ENCODE assay signal across 8 cellular contexts in genomic region chr19:13833330-13834265, GRCh38. TPM values are rescaled to one million over a fixed set of nuclear protein-coding genes. Genes with fewer than 3 reads are reported as not detected.
A peak's percentile ranks its signal among the peaks of the same experiment; 100 is the strongest.
DNase-seq lines count a peak whose midpoint lies in the region; ATAC-seq and TF ChIP-seq lines count a peak whose summit lies in the region.

No MANE protein-coding gene starts in this region.

- H3K27me3 Mint-ChIP-seq in activated CD8-positive, alpha-beta T cell treated with anti-CD3 and anti-CD28 coated beads, Interleukin-2, amount 10 ng/mL, durations not matched to agents 7 days and 5 days (ENCODE audit: low read depth), result no peaks in the 10 kb centered on the region
- no peaks in the 10 kb centered on the region for H3K27me3 Mint-ChIP-seq in memory B cell

- POLR2A ChIA-PET in activated CD8-positive, alpha-beta T cell treated with anti-CD3 and anti-CD28 coated beads, Interleukin-2, amount 10 ng/mL, durations not matched to agents 7 days and 5 days (lab: Charles Lee), result interaction anchor here (1.2 to 3.0 kb wide), 3 partner anchors 14 to 38 kb away, joined by 3 to 8 read pairs (median 4); partner anchors contain the start of gene ZSWIM4

- ATAC-seq in HG03280 (IDR thresholded peaks at IDR 0.05; ENCODE audit: unreplicated experiment), result peak; percentile 82
- peak; percentile 64 for ATAC-seq in activated CD8-positive, alpha-beta T cell treated with anti-CD3 and anti-CD28 coated beads, Interleukin-2, amount 10 ng/mL, durations not matched to agents 7 days and 5 days
- peak; percentile 79 for ATAC-seq in memory B cell (ENCODE audit: low read depth)

- peak; percentile 36 for TF ChIP-seq CTCF in AG09319 (IDR thresholded peaks at IDR 0.05; ENCODE audit: low read depth, low read length)

- peak overlapping the region; percentile 81 for H3K27ac Mint-ChIP-seq in activated CD8-positive, alpha-beta T cell treated with anti-CD3 and anti-CD28 coated beads, Interleukin-2, amount 10 ng/mL, durations not matched to agents 7 days and 5 days
- peak overlapping the region; percentile 99 for H3K27ac Mint-ChIP-seq in memory B cell

- DNase-seq in AG09319 (ENCODE audit: extremely low read depth, low read depth) (no peak), NCI-H748 (lab: John Stamatoyannopoulos, UW; ENCODE audit: unreplicated experiment) (peak; percentile 84), memory B cell (ENCODE audit: low spot score in 2 of 2) (peak; percentile 95 to 96)
- peak; percentile 93 for DNase-seq in activated CD8-positive, alpha-beta T cell treated with anti-CD3 and anti-CD28 coated beads, Interleukin-2, amount 10 ng/mL, durations not matched to agents 7 days and 5 days
- peak; percentile 89 for DNase-seq in effector CD8-positive, alpha-beta T cell (lab: John Stamatoyannopoulos, UW)
- DNase-seq in stimulated activated CD8-positive, alpha-beta memory T cell treated with anti-CD3 and anti-CD28 coated beads, Interleukin-12 subunit alpha, Interleukin-12 subunit beta, amount 100 ng/mL, for 4 hours (ENCODE audit: low read depth), result peak; percentile 82

- H3K36me3 Mint-ChIP-seq in activated CD8-positive, alpha-beta T cell treated with anti-CD3 and anti-CD28 coated beads, Interleukin-2, amount 10 ng/mL, durations not matched to agents 7 days and 5 days (ENCODE audit: low read depth), result peaks cover 62% of the 10 kb centered on the region
- H3K36me3 Mint-ChIP-seq in memory B cell, result peaks cover 4% of the 10 kb centered on the region

- in situ Hi-C loops in GM18951 (cut with MboI; ENCODE audit: low sequenced_read_pairs, unreplicated experiment), result no loop called here

- CTCF ChIA-PET in activated CD8-positive, alpha-beta T cell treated with anti-CD3 and anti-CD28 coated beads, Interleukin-2, amount 10 ng/mL, durations not matched to agents 7 days and 5 days (lab: Charles Lee), result interaction anchor here (1.2 to 5.6 kb wide), 3 partner anchors 10 to 59 kb away, joined by 3 to 54 read pairs (median 7); partner anchors contain the start of gene C19orf53

- H3K9me3 Mint-ChIP-seq in activated CD8-positive, alpha-beta T cell treated with anti-CD3 and anti-CD28 coated beads, Interleukin-2, amount 10 ng/mL, durations not matched to agents 7 days and 5 days (ENCODE audit: insufficient read depth), result no peaks in the 10 kb centered on the region
- H3K9me3 Mint-ChIP-seq in memory B cell, result no peaks in the 10 kb centered on the region

- peak overlapping the region; percentile 68 for H3K4me3 Mint-ChIP-seq in activated CD8-positive, alpha-beta T cell treated with anti-CD3 and anti-CD28 coated beads, Interleukin-2, amount 10 ng/mL, durations not matched to agents 7 days and 5 days
- H3K4me3 Mint-ChIP-seq in memory B cell, result peak overlapping the region; percentile 99

- TF ChIP-seq POLR2A in GM18951 (IDR thresholded peaks at IDR 0.05; ENCODE audit: extremely low read depth, insufficient read depth, insufficient read length), result peak; percentile 60

- peaks cover 51% of the 10 kb centered on the region for H3K4me1 Mint-ChIP-seq in activated CD8-positive, alpha-beta T cell treated with anti-CD3 and anti-CD28 coated beads, Interleukin-2, amount 10 ng/mL, durations not matched to agents 7 days and 5 days (ENCODE audit: low read depth)
- peaks cover 22% of the 10 kb centered on the region for H3K4me1 Mint-ChIP-seq in memory B cell

RNA-seq across cellular contexts. Expression of gene ZSWIM4, which starts 38.4 kb away (rescaled TPM):
- total RNA-seq in activated CD8-positive, alpha-beta T cell treated with anti-CD3 and anti-CD28 coated beads, Interleukin-2, amount 10 ng/mL, durations not matched to agents 7 days and 5 days, result 1 to 10 TPM; 8.4 to 9.5 TPM

RNA-seq across cellular contexts. Expression of gene NANOS3, which starts 43.3 kb away (rescaled TPM):
- total RNA-seq in activated CD8-positive, alpha-beta T cell treated with anti-CD3 and anti-CD28 coated beads, Interleukin-2, amount 10 ng/mL, durations not matched to agents 7 days and 5 days, result under 1 TPM; 0.60 to 0.90 TPM

RNA-seq across cellular contexts. Expression of gene C19orf53, which starts 59.3 kb away (rescaled TPM):
- 100 to 1,000 TPM; 112 to 114 TPM for total RNA-seq in activated CD8-positive, alpha-beta T cell treated with anti-CD3 and anti-CD28 coated beads, Interleukin-2, amount 10 ng/mL, durations not matched to agents 7 days and 5 days
